12 cellular contexts compared by ENCODE assay signal in the genomic region with DNA sequence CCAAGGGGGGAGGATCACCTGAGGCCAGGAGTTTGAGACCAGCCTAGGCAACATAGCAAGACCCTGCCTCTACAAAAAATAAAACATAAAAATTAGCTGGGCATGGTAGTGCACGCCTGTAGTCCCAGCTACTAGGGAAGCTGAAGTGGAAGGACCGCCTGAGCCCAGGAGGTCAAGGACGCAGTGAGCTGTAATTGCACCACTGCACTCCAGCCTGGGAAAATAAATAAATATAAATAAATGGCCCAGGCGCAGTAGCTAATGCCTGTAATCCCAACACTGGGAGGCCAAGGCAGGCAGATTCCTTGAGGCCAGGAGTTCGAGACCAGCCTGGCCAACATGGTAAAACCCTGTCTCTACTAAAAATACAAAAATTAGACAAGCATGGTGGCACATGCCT. TPM values are rescaled to one million over a fixed set of nuclear protein-coding genes. Genes with fewer than 3 reads are reported as not detected.
"Had no signal": no experiment of that assay in that cellular context is flagged by ENCODE, and none has a peak within 500 bp of the region (broad histone marks: within the 10 kb centered on the region; RNA-seq: fewer than 3 reads in every experiment).

No MANE protein-coding gene starts in this region.

RNA-seq across cellular contexts. Expression of gene ZDHHC19, which starts 39.2 kb away (rescaled TPM):
- total RNA-seq: colonic mucosa, dermis microvascular lymphatic vessel endothelial cell, esophagus mucosa, esophagus squamous epithelium, gastrocnemius medialis, glomerular endothelial cell, kidney epithelial cell, left cardiac atrium, left ventricle myocardium inferior, mammary epithelial cell, mononuclear cell had no signal
- polyA plus RNA-seq: keratinocyte, mammary epithelial cell had no signal

RNA-seq across cellular contexts. Expression of gene SLC51A, which starts 44.3 kb away (rescaled TPM):
- total RNA-seq: dermis microvascular lymphatic vessel endothelial cell, esophagus mucosa, glomerular endothelial cell, kidney epithelial cell, left ventricle myocardium inferior, mammary epithelial cell had no signal
- polyA plus RNA-seq: keratinocyte, mammary epithelial cell had no signal
